9 cellular contexts compared by ENCODE assay signal in genomic region chr11:14359573-14360031, GRCh38. TPM values are rescaled to one million over a fixed set of nuclear protein-coding genes. Genes with fewer than 3 reads are reported as not detected.
DNase-seq lines count a peak whose midpoint lies in the region; ATAC-seq, FAIRE-seq and TF ChIP-seq lines count a peak whose summit lies in the region.
"Had no signal": no experiment of that assay in that cellular context is flagged by ENCODE, and none has a peak within 500 bp of the region (broad histone marks: within the 10 kb centered on the region; RNA-seq: fewer than 3 reads in every experiment).

No MANE protein-coding gene starts in this region.

- POLR2A ChIA-PET in CD8-positive, alpha-beta memory T cell (lab: Charles Lee), result no interaction called here
- POLR2A ChIA-PET in H1 (lab: Charles Lee; ENCODE audit: partially characterized antibody), result interaction anchor here (0.8 to 1.3 kb wide), 11 partner anchors 9 to 140 kb away, joined by 3 to 6 read pairs (median 3); partner anchors contain the start of gene COPB1

- H4K5ac ChIP-seq in H1 (ENCODE audit: insufficient read length, low read depth, low read length), result no peak overlapping the region

- H3K36me3 ChIP-seq in CD8-positive, alpha-beta memory T cell (ENCODE audit: insufficient read depth, low read length), result no peaks in the 10 kb centered on the region
- H3K36me3 ChIP-seq in MG63 (peaks cover 23% of the 10 kb centered on the region), H1 (ENCODE audit: control insufficient read depth in 2 of 4, insufficient read depth in 4 of 4, low read length in 3 of 4) (peaks cover 0 to 5% (median 0%) of the 10 kb centered on the region in 4 experiments; a peak in 1 of 8 replicates), neural cell (ENCODE audit: insufficient read depth, low read length) (no peaks in the 10 kb centered on the region), vagina (no peaks in the 10 kb centered on the region), thyroid gland (no peaks in the 10 kb centered on the region)

- TF ChIP-seq RAD21 in H1 (IDR thresholded peaks at IDR 0.05 in 1 of 2, conservative IDR thresholded peaks at IDR 0.05 in 1 of 2; ENCODE audit: low read depth in 2 of 2, low read length in 2 of 2), result no peak
- TF ChIP-seq RAD21 in neural cell (conservative IDR thresholded peaks at IDR 0.05), result no peak

- TF ChIP-seq CTCF in H1 (IDR thresholded peaks at IDR 0.05; ENCODE audit: control extremely low read depth in 1 of 3, insufficient read depth in 1 of 3, low read depth in 1 of 3, low read length in 3 of 3) (no peak), neural cell (IDR thresholded peaks at IDR 0.05; ENCODE audit: poor library complexity, severe bottlenecking) (no peak), vagina (IDR thresholded peaks at IDR 0.05) (no peak), thyroid gland (IDR thresholded peaks at IDR 0.05) (no peak)

- TF ChIP-seq EP300 in H1 (IDR thresholded peaks at IDR 0.05; ENCODE audit: borderline replicate concordance in 1 of 2, low read depth in 2 of 2, low read length in 2 of 2), result no peak
- TF ChIP-seq EP300 in neural cell (conservative IDR thresholded peaks at IDR 0.05; ENCODE audit: poor library complexity, severe bottlenecking), result peak; percentile 26

- 0 out of 2 replicates have a peak overlapping the region, but pooled peaks have one; percentile 6 for H2BK5ac ChIP-seq in H1 (ENCODE audit: low read depth, low read length)

- H3K14ac ChIP-seq in H1 (ENCODE audit: insufficient read length), result no peak overlapping the region

- no peaks in the 10 kb centered on the region for H3K9me3 Mint-ChIP-seq in CD8-positive, alpha-beta memory T cell

- WGBS in H1 (ENCODE audit: extremely low coverage in 1 of 2, insufficient coverage in 1 of 2, insufficient read length in 1 of 2, insufficient replicate concordance in 2 of 2, low coverage in 1 of 2, low lambda C conversion rate in 2 of 2, missing lambda C conversion rate in 1 of 2), 2 experiments, result 80% methylated on average over 5 of the region's 5 CpGs; no CpG with 5 or more reads in 1 of the 2 experiments
- 77 to 86% methylated on average over 5 of the region's 5 CpGs for WGBS in thyroid gland, 2 donors

- H3K9me3 ChIP-seq in CD8-positive, alpha-beta memory T cell (ENCODE audit: low read length), result no peaks in the 10 kb centered on the region
- H3K9me3 ChIP-seq in MG63, result no peaks in the 10 kb centered on the region
- H3K9me3 ChIP-seq in H1 (ENCODE audit: insufficient read depth in 2 of 2, low read depth in 1 of 2, low read length in 1 of 2), result no peaks in the 10 kb centered on the region
- H3K9me3 ChIP-seq in neural cell (ENCODE audit: low read length), result no peaks in the 10 kb centered on the region
- H3K9me3 ChIP-seq in vagina, result no peaks in the 10 kb centered on the region
- no peaks in the 10 kb centered on the region for H3K9me3 ChIP-seq in thyroid gland

- peaks cover 6% of the 10 kb centered on the region for H3K23me2 ChIP-seq in H1 (ENCODE audit: low read depth, low read length)

- H3K79me2 ChIP-seq in H1 (ENCODE audit: control insufficient read depth in 1 of 2, insufficient read depth in 2 of 2, low read length in 2 of 2) (peaks cover 24 to 46% of the 10 kb centered on the region in 2 experiments), neural cell (replicated peaks; ENCODE audit: insufficient read depth, low read length) (peaks cover 20% of the 10 kb centered on the region)

- peak overlapping the region; percentile 52 for H3K4me3 ChIP-seq in CD8-positive, alpha-beta memory T cell (ENCODE audit: low read length)
- peak overlapping the region; percentile 80 for H3K4me3 ChIP-seq in MG63
- H3K4me3 ChIP-seq in H1 (ENCODE audit: extremely low read depth in 1 of 4, insufficient read depth in 2 of 4, low read depth in 3 of 4, low read length in 4 of 4), result peak overlapping the region in 3 of 4 experiments; percentile 65 to 99 (median 99); a peak in 4 of 8 replicates
- peak overlapping the region; percentile 95 for H3K4me3 ChIP-seq in neural cell (ENCODE audit: low read length)
- peak overlapping the region in 1 of 2 donors; percentile 75 for H3K4me3 ChIP-seq in vagina
- H3K4me3 ChIP-seq in thyroid gland (replicated peaks in 1 of 3), result no peak overlapping the region

- 0 out of 2 replicates have a peak overlapping the region, but pooled peaks have one; percentile 63 for H2BK12ac ChIP-seq in H1 (ENCODE audit: low read depth, low read length)

- H3K4me2 ChIP-seq in H1 (ENCODE audit: insufficient read depth in 1 of 2, low read depth in 2 of 2, low read length in 2 of 2) (peak overlapping the region; percentile 91 to 97), neural cell (ENCODE audit: low read length) (peak overlapping the region; percentile 38)

- no peak overlapping the region; the same call in 1 of the 2 replicates for H2AK5ac ChIP-seq in H1 (ENCODE audit: low read depth, low read length)

- no peak for DNase-seq in CD8-positive, alpha-beta memory T cell
- DNase-seq in MG63 (peak; percentile 73), H1 (ENCODE audit: low read depth in 1 of 2, low spot score in 2 of 2) (no peak), vagina (ENCODE audit: extremely low spot score in 2 of 2) (no peak), thyroid gland (no peak)
- DNase-seq in stimulated activated CD4-positive, alpha-beta T cell treated with anti-CD3 and anti-CD28 coated beads, Interleukin-2, amount 100 ng/mL, for 24 hours, result no peak
- DNase-seq: MV-4-11 had no signal

- intact Hi-C loops in vagina (cut with DNase I), result no loop called here
- intact Hi-C loops in thyroid gland (cut with DNase I), result no loop called here

- H4K8ac ChIP-seq in H1 (ENCODE audit: extremely low read depth, insufficient read depth, low read length), result no peak overlapping the region

- peaks cover 15% of the 10 kb centered on the region for H3K4me1 ChIP-seq in CD8-positive, alpha-beta memory T cell (ENCODE audit: insufficient read depth, low read length)
- H3K4me1 ChIP-seq in H1 (replicated peaks in 1 of 4; ENCODE audit: control insufficient read depth in 3 of 4, insufficient read depth in 4 of 4, low read length in 3 of 4), result peaks cover 0 to 7% (median 4%) of the 10 kb centered on the region in 4 experiments; a peak in 6 of 7 replicates
- H3K4me1 ChIP-seq in vagina, result peaks cover 16% of the 10 kb centered on the region
- H3K4me1 ChIP-seq in thyroid gland, result peaks cover 0 to 9% of the 10 kb centered on the region in 2 donors

- FAIRE-seq in H1 (lab: Jason Lieb, UNC), result no peak

- ATAC-seq in GM18907 (IDR thresholded peaks at IDR 0.05; ENCODE audit: unreplicated experiment), result no peak

- no peak overlapping the region for H3K23ac ChIP-seq in H1 (ENCODE audit: insufficient read length)

- no peak overlapping the region for H2BK15ac ChIP-seq in H1 (ENCODE audit: low read length)

- no peak overlapping the region for H3K4ac ChIP-seq in H1 (replicated peaks; ENCODE audit: insufficient read length, low read depth, low read length)

- H2AFZ ChIP-seq in H1 (ENCODE audit: low read length) (0 out of 2 replicates have a peak overlapping the region, but pooled peaks have one; percentile 96), neural cell (ENCODE audit: low read depth, low read length) (no peak overlapping the region)

- H3K27ac ChIP-seq in CD8-positive, alpha-beta memory T cell (ENCODE audit: low read depth, low read length), result no peak overlapping the region
- no peak overlapping the region for H3K27ac ChIP-seq in H1 (ENCODE audit: low read depth, low read length)
- peak overlapping the region; percentile 52 for H3K27ac ChIP-seq in neural cell (ENCODE audit: low read length)
- no peak overlapping the region for H3K27ac ChIP-seq in vagina
- H3K27ac ChIP-seq in thyroid gland, result no peak overlapping the region

- H3K4me1 Mint-ChIP-seq in CD8-positive, alpha-beta memory T cell, result peaks cover 34 to 42% (median 37%) of the 10 kb centered on the region in 3 donors

- H3K36me3 Mint-ChIP-seq in CD8-positive, alpha-beta memory T cell, result peaks cover 0 to 5% (median 0%) of the 10 kb centered on the region in 3 donors

- H3K79me1 ChIP-seq in H1 (ENCODE audit: low read depth, low read length), result no peaks in the 10 kb centered on the region

- H3K18ac ChIP-seq in H1 (ENCODE audit: extremely low read depth, low read length), result no peak overlapping the region

- H3K9me2 ChIP-seq in neural cell (ENCODE audit: insufficient read depth, low read length), result no peaks in the 10 kb centered on the region

- H3K27ac Mint-ChIP-seq in CD8-positive, alpha-beta memory T cell, result peak overlapping the region in 6 of 8 donors; percentile 7 to 43 (median 20)

- no peak overlapping the region for H2BK20ac ChIP-seq in H1 (ENCODE audit: low read length)

- H2BK120ac ChIP-seq in H1 (replicated peaks; ENCODE audit: low read depth, low read length), result peak overlapping the region; percentile 18

- no peaks in the 10 kb centered on the region for H3K27me3 ChIP-seq in CD8-positive, alpha-beta memory T cell (ENCODE audit: insufficient read depth, low read length, poor library complexity, severe bottlenecking)
- H3K27me3 ChIP-seq in MG63 (no peaks in the 10 kb centered on the region), H1 (replicated peaks in 1 of 4; ENCODE audit: control insufficient read depth in 3 of 4, extremely low read depth in 1 of 4, insufficient read depth in 3 of 4, low read length in 3 of 4) (no peaks in the 10 kb centered on the region), neural cell (ENCODE audit: insufficient read depth, low read depth, low read length) (no peaks in the 10 kb centered on the region), vagina (no peaks in the 10 kb centered on the region), thyroid gland (no peaks in the 10 kb centered on the region)

- H4K20me1 ChIP-seq in H1 (replicated peaks in 1 of 2; ENCODE audit: control insufficient read depth in 1 of 2, insufficient read depth in 2 of 2, low read length in 2 of 2) (peaks cover 6 to 12% of the 10 kb centered on the region in 2 experiments), neural cell (ENCODE audit: insufficient read depth) (no peaks in the 10 kb centered on the region)

- peak overlapping the region; percentile 10 for H4K91ac ChIP-seq in H1 (replicated peaks; ENCODE audit: insufficient read length, low read length)

- no peaks in the 10 kb centered on the region for H3K27me3 Mint-ChIP-seq in CD8-positive, alpha-beta memory T cell

- peak overlapping the region in 1 of 4 experiments; percentile 40; a peak in 2 of 7 replicates for H3K9ac ChIP-seq in H1 (replicated peaks in 1 of 4; ENCODE audit: extremely low read depth in 1 of 4, low read depth in 3 of 4, low read length in 3 of 4)
- peak overlapping the region; percentile 80 for H3K9ac ChIP-seq in neural cell (ENCODE audit: low read length)

- TF ChIP-seq POLR2A in H1 (IDR thresholded peaks at IDR 0.05; ENCODE audit: control extremely low read depth in 1 of 2, low read depth in 2 of 2, low read length in 2 of 2) (no peak), vagina (IDR thresholded peaks at IDR 0.05) (no peak), thyroid gland (IDR thresholded peaks at IDR 0.05) (no peak)

- CTCF ChIA-PET in CD8-positive, alpha-beta memory T cell (lab: Charles Lee), result interaction anchor here (0.7 to 0.9 kb wide), 2 partner anchors 33 to 59 kb away, joined by 3 to 4 read pairs; no protein-coding TSS in a partner anchor
- CTCF ChIA-PET in H1 (lab: Charles Lee; ENCODE audit: partially characterized antibody), result interaction anchor here (0.7 to 1.5 kb wide), 6 partner anchors 15 to 62 kb away, joined by 3 to 9 read pairs (median 4); no protein-coding TSS in a partner anchor

- H3F3A ChIP-seq in neural cell (ENCODE audit: insufficient read depth, low read length, poor library complexity, severe bottlenecking), result peaks cover 4% of the 10 kb centered on the region

- peak overlapping the region; percentile 64 to 84 (median 81) for H3K4me3 Mint-ChIP-seq in CD8-positive, alpha-beta memory T cell

- no peak overlapping the region for H3K56ac ChIP-seq in H1 (replicated peaks; ENCODE audit: insufficient read length, low read depth, low read length)

RNA-seq across cellular contexts. Expression of gene RRAS2, which starts 0.6 kb away (rescaled TPM):
- total RNA-seq in CD8-positive, alpha-beta memory T cell, result 10 to 100 TPM; 70.1 to 72.6 TPM
- 52.6 TPM for polyA plus RNA-seq in CD8-positive, alpha-beta memory T cell
- 169 and 218 TPM in 2 replicates for total RNA-seq in MG63 (2014; rRNA removed; shearing (Covaris generic); ENCODE audit: low replicate concordance)
- 220 and 234 TPM in 2 replicates for total RNA-seq in H1 (2021; fragmentation: NEBNext Ultra II Directional; extraction: Animal tissue kit (Norgen Biotek cat#: 25700))
- polyA plus RNA-seq in H1 (2011; rRNA removed), result 48.5 and 72.3 TPM in 2 replicates
- 100 TPM for polyA plus RNA-seq in H1 (2011; cell fraction: cytosol; rRNA removed)
- 27.8 TPM for polyA plus RNA-seq in H1 (2011; cell fraction: nucleus; rRNA removed)
- polyA plus RNA-seq in H1 (2012, experiment 1 of 2), result 94.8 to 171 TPM (median 113 TPM) in 4 replicates
- polyA plus RNA-seq in H1 (2012, experiment 2 of 2), result 51.6 TPM
- 142 TPM for polyA plus RNA-seq in H1 (2013, experiment 1 of 2)
- 146 TPM for polyA plus RNA-seq in H1 (2013, experiment 2 of 2)
- polyA minus RNA-seq in H1 (2011; rRNA and poly(A)+ RNA removed), result 46.3 and 83.7 TPM in 2 replicates
- 105 TPM for polyA minus RNA-seq in H1 (2011; cell fraction: cytosol; rRNA and poly(A)+ RNA removed)
- polyA minus RNA-seq in H1 (2011; cell fraction: nucleus; rRNA and poly(A)+ RNA removed), result 85.4 TPM
- 47.3 and 49.4 TPM in 2 replicates for polyA plus RNA-seq in neural cell
- 73.3 and 76.6 TPM in 2 replicates for polyA minus RNA-seq in neural cell
- total RNA-seq in vagina, result 32.7 TPM
- 10 to 100 TPM; 51.5 to 81.4 (median 66.8) TPM for total RNA-seq in thyroid gland

Comparison
In these comparisons a context has a peak if more than half of its experiments do, and no peak if none do; other contexts are left out.
1. H3K4me3 ChIP-seq: peak in CD8-positive, alpha-beta memory T cell (single experiment), MG63 (single experiment), H1 (3 of 4) and neural cell (single experiment); none in thyroid gland (0 of 3).